20 cellular contexts compared by ENCODE assay signal in genomic region chr21:46388206-46388880, GRCh38.
DNase-seq lines count a peak whose midpoint lies in the region; ATAC-seq, FAIRE-seq and TF ChIP-seq lines count a peak whose summit lies in the region.
"Had no signal": no experiment of that assay in that cellular context is flagged by ENCODE, and none has a peak within 500 bp of the region (broad histone marks: within the 10 kb centered on the region; RNA-seq: fewer than 3 reads in every experiment).

No MANE protein-coding gene starts in this region.

- H4K8ac ChIP-seq in H1 (ENCODE audit: extremely low read depth, insufficient read depth, low read length): peak overlapping the region; percentile 25; the same call in 1 of the 2 replicates

- intact Hi-C loops in psoas muscle (cut with DNase I) (no loop called here), prostate gland (cut with DNase I) (no loop called here)

- peaks cover 14% of the 10 kb centered on the region for H3K79me1 ChIP-seq in H1 (ENCODE audit: low read depth, low read length)

- no peak overlapping the region for H4K5ac ChIP-seq in H1 (ENCODE audit: insufficient read length, low read depth, low read length)

- H3K23ac ChIP-seq in H1 (ENCODE audit: insufficient read length): no peak overlapping the region

- H3K4ac ChIP-seq in H1 (replicated peaks; ENCODE audit: insufficient read length, low read depth, low read length): no peak overlapping the region

- no peak overlapping the region for H2AK5ac ChIP-seq in H1 (ENCODE audit: low read depth, low read length)

- no peak overlapping the region for H3K4me3 ChIP-seq in H7 (ENCODE audit: insufficient read depth, low read depth, low read length)
- H3K4me3 ChIP-seq in H1 (ENCODE audit: extremely low read depth in 1 of 4, insufficient read depth in 2 of 4, low read depth in 3 of 4, low read length in 4 of 4): no peak overlapping the region
- no peak overlapping the region for H3K4me3 ChIP-seq in psoas muscle
- H3K4me3 ChIP-seq in prostate gland: no peak overlapping the region
- H3K4me3 ChIP-seq: GM23338 had no signal

- H3K27ac ChIP-seq in H1 (ENCODE audit: low read depth, low read length) (no peak overlapping the region), psoas muscle (peak overlapping the region; percentile 92), prostate gland (no peak overlapping the region)
- H3K27ac ChIP-seq: C4-2B had no signal

- POLR2A ChIA-PET in H1 (lab: Charles Lee; ENCODE audit: partially characterized antibody): no interaction called here

- H3K9ac ChIP-seq in H1 (replicated peaks in 1 of 4; ENCODE audit: extremely low read depth in 1 of 4, low read depth in 3 of 4, low read length in 3 of 4): no peak overlapping the region

- no peak for FAIRE-seq in H1 (lab: Jason Lieb, UNC)
- FAIRE-seq: A204.1, D721Med, G401.6, GM12891 had no signal

- H2BK15ac ChIP-seq in H1 (ENCODE audit: low read length): no peak overlapping the region

- DNase-seq in H7 (peak; percentile 63), MV-4-11 (lab: John Stamatoyannopoulos, UW) (peak; percentile 16), H1 (ENCODE audit: low read depth in 1 of 2, low spot score in 2 of 2) (no peak), psoas muscle (peak; percentile 31 to 79), LoVo (ENCODE audit: low spot score) (no peak), prostate gland (ENCODE audit: low spot score) (no peak)
- DNase-seq in stimulated activated CD4-positive, alpha-beta T cell treated with anti-CD3 and anti-CD28 coated beads, Interleukin-12 subunit alpha, Interleukin-12 subunit beta, amount 100 ng/mL, for 4 hours: no peak
- DNase-seq: BE2C; CD4-positive, alpha-beta memory T cell; DMS153; DMS79 treated with DMSO at 0.1 percent for 48 hours; EL; HCEC 1CT had no signal

- peaks cover 0 to 10% of the 10 kb centered on the region in 2 experiments; a peak in 2 of 4 replicates for H3K79me2 ChIP-seq in H1 (ENCODE audit: control insufficient read depth in 1 of 2, insufficient read depth in 2 of 2, low read length in 2 of 2)

- H2BK12ac ChIP-seq in H1 (ENCODE audit: low read depth, low read length): no peak overlapping the region

- H3K27me3 ChIP-seq in H7 (ENCODE audit: control insufficient read depth, insufficient read depth, low read length) (no peaks in the 10 kb centered on the region), H1 (replicated peaks in 1 of 4; ENCODE audit: control insufficient read depth in 3 of 4, extremely low read depth in 1 of 4, insufficient read depth in 3 of 4, low read length in 3 of 4) (no peaks in the 10 kb centered on the region), psoas muscle (ENCODE audit: insufficient read depth in 3 of 3, low read length in 2 of 3) (no peaks in the 10 kb centered on the region), prostate gland (replicated peaks; ENCODE audit: insufficient read depth) (no peaks in the 10 kb centered on the region)
- H3K27me3 ChIP-seq: BE2C had no signal

- no peak overlapping the region for H3K14ac ChIP-seq in H1 (ENCODE audit: insufficient read length)

- TF ChIP-seq POLR2A in H1 (IDR thresholded peaks at IDR 0.05; ENCODE audit: control extremely low read depth in 1 of 2, low read depth in 2 of 2, low read length in 2 of 2): no peak
- no peak for TF ChIP-seq POLR2A in prostate gland (IDR thresholded peaks at IDR 0.05)

- H3K36me3 ChIP-seq in H7 (replicated peaks; ENCODE audit: control insufficient read depth, insufficient read depth, low read length): peaks cover 7% of the 10 kb centered on the region
- H3K36me3 ChIP-seq in H1 (ENCODE audit: control insufficient read depth in 2 of 4, insufficient read depth in 4 of 4, low read length in 3 of 4): peaks cover 2 to 15% (median 9%) of the 10 kb centered on the region in 4 experiments; a peak in 6 of 8 replicates
- peaks cover 0 to 89% of the 10 kb centered on the region in 2 donors for H3K36me3 ChIP-seq in psoas muscle (ENCODE audit: insufficient read depth in 1 of 2, low read depth in 1 of 2)
- H3K36me3 ChIP-seq in prostate gland: peaks cover 0 to 3% of the 10 kb centered on the region in 2 donors

- WGBS in H1 (ENCODE audit: extremely low coverage in 1 of 2, insufficient coverage in 1 of 2, insufficient read length in 1 of 2, insufficient replicate concordance in 2 of 2, low coverage in 1 of 2, low lambda C conversion rate in 2 of 2, missing lambda C conversion rate in 1 of 2), 2 experiments: 93% methylated on average over 31 of the region's 33 CpGs; no CpG with 5 or more reads in 1 of the 2 experiments
- WGBS in psoas muscle, 3 donors: 90 to 92% (median 90%) methylated on average over 33 of the region's 33 CpGs
- WGBS in prostate gland: 87% methylated on average over 32 of the region's 33 CpGs

- peak in 3 of 4 donors; percentile 40 to 56 (median 52) for ATAC-seq in psoas muscle
- no peak for ATAC-seq in GM21447 (IDR thresholded peaks at IDR 0.05; ENCODE audit: unreplicated experiment)
- ATAC-seq: GM23338 had no signal

- H3K9me3 ChIP-seq in H1 (ENCODE audit: insufficient read depth in 2 of 2, low read depth in 1 of 2, low read length in 1 of 2) (peaks cover 0 to 7% of the 10 kb centered on the region in 2 experiments; a peak in 1 of 4 replicates), psoas muscle (no peaks in the 10 kb centered on the region), prostate gland (no peaks in the 10 kb centered on the region)
- H3K9me3 ChIP-seq: BE2C had no signal

- no peak overlapping the region for H2BK20ac ChIP-seq in H1 (ENCODE audit: low read length)

- no peak for TF ChIP-seq EP300 in H1 (IDR thresholded peaks at IDR 0.05; ENCODE audit: borderline replicate concordance in 1 of 2, low read depth in 2 of 2, low read length in 2 of 2)

- no peak for TF ChIP-seq RAD21 in H1 (IDR thresholded peaks at IDR 0.05 in 1 of 2, conservative IDR thresholded peaks at IDR 0.05 in 1 of 2; ENCODE audit: low read depth in 2 of 2, low read length in 2 of 2)

- H3K18ac ChIP-seq in H1 (ENCODE audit: extremely low read depth, low read length): no peak overlapping the region

- H2AFZ ChIP-seq in H1 (ENCODE audit: low read length): no peak overlapping the region
- H2AFZ ChIP-seq: GM23338 had no signal

- no peak overlapping the region for H3K56ac ChIP-seq in H1 (replicated peaks; ENCODE audit: insufficient read length, low read depth, low read length)

- CTCF ChIA-PET in H1 (lab: Charles Lee; ENCODE audit: partially characterized antibody): interaction anchor here (0.5 to 0.9 kb wide), 2 partner anchors 10 to 125 kb away, joined by 3 read pairs; no protein-coding TSS in a partner anchor

- no peak overlapping the region for H3K4me2 ChIP-seq in H1 (ENCODE audit: insufficient read depth in 1 of 2, low read depth in 2 of 2, low read length in 2 of 2)
- H3K4me2 ChIP-seq: GM23338 had no signal

- peaks cover 0 to 6% of the 10 kb centered on the region in 2 experiments for H4K20me1 ChIP-seq in H1 (replicated peaks in 1 of 2; ENCODE audit: control insufficient read depth in 1 of 2, insufficient read depth in 2 of 2, low read length in 2 of 2)

- H4K91ac ChIP-seq in H1 (replicated peaks; ENCODE audit: insufficient read length, low read length): no peak overlapping the region

- no peaks in the 10 kb centered on the region for H3K4me1 ChIP-seq in H1 (replicated peaks in 1 of 4; ENCODE audit: control insufficient read depth in 3 of 4, insufficient read depth in 4 of 4, low read length in 3 of 4)
- peaks cover 39% of the 10 kb centered on the region for H3K4me1 ChIP-seq in psoas muscle
- no peaks in the 10 kb centered on the region for H3K4me1 ChIP-seq in prostate gland (replicated peaks)

- H3K23me2 ChIP-seq in H1 (ENCODE audit: low read depth, low read length): no peaks in the 10 kb centered on the region

- TF ChIP-seq CTCF in H1 (IDR thresholded peaks at IDR 0.05; ENCODE audit: control extremely low read depth in 1 of 3, insufficient read depth in 1 of 3, low read depth in 1 of 3, low read length in 3 of 3) (no peak), psoas muscle (IDR thresholded peaks at IDR 0.05) (no peak), prostate gland (IDR thresholded peaks at IDR 0.05) (no peak)

- no peak overlapping the region for H2BK5ac ChIP-seq in H1 (ENCODE audit: low read depth, low read length)

- no peak overlapping the region for H2BK120ac ChIP-seq in H1 (replicated peaks; ENCODE audit: low read depth, low read length)

TF ChIP-seq in H1, 55 proteins besides CTCF, POLR2A, EP300 and RAD21 (continues in another document):
- TF ChIP-seq MAFK (IDR thresholded peaks at IDR 0.05; ENCODE audit: low read depth, low read length) (no peak), NANOG (IDR thresholded peaks at IDR 0.05; ENCODE audit: insufficient read depth, low read depth, low read length, poor library complexity, severe bottlenecking) (no peak), HDAC2 (IDR thresholded peaks at IDR 0.05; ENCODE audit: borderline replicate concordance in 1 of 2, low read depth in 2 of 2, low read length in 2 of 2) (no peak), RXRA (IDR thresholded peaks at IDR 0.05; ENCODE audit: insufficient read depth, low read depth, low read length) (no peak), CEBPB (IDR thresholded peaks at IDR 0.05; ENCODE audit: low read depth, low read length) (no peak), ZNF274 (IDR thresholded peaks at IDR 0.05; ENCODE audit: borderline replicate concordance, extremely low read depth, low read length) (no peak), RNF2 (IDR thresholded peaks at IDR 0.05; ENCODE audit: borderline replicate concordance, low read depth, low read length, missing control alignments, poor library complexity, severe bottlenecking) (no peak), RFX5 (IDR thresholded peaks at IDR 0.05; ENCODE audit: borderline replicate concordance, low read depth, low read length) (no peak), BRCA1 (IDR thresholded peaks at IDR 0.05; ENCODE audit: low read depth, low read length) (no peak)
- TF ChIP-seq, protein P1, sequence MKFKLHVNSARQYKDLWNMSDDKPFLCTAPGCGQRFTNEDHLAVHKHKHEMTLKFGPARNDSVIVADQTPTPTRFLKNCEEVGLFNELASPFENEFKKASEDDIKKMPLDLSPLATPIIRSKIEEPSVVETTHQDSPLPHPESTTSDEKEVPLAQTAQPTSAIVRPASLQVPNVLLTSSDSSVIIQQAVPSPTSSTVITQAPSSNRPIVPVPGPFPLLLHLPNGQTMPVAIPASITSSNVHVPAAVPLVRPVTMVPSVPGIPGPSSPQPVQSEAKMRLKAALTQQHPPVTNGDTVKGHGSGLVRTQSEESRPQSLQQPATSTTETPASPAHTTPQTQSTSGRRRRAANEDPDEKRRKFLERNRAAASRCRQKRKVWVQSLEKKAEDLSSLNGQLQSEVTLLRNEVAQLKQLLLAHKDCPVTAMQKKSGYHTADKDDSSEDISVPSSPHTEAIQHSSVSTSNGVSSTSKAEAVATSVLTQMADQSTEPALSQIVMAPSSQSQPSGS (IDR thresholded peaks at IDR 0.05; ENCODE audit: low read length): no peak
- TF ChIP-seq, protein P2, sequence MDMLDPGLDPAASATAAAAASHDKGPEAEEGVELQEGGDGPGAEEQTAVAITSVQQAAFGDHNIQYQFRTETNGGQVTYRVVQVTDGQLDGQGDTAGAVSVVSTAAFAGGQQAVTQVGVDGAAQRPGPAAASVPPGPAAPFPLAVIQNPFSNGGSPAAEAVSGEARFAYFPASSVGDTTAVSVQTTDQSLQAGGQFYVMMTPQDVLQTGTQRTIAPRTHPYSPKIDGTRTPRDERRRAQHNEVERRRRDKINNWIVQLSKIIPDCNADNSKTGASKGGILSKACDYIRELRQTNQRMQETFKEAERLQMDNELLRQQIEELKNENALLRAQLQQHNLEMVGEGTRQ (IDR thresholded peaks at IDR 0.05; ENCODE audit: low read length): no peak

Comparison
In these comparisons a context has a peak if more than half of its experiments do, and no peak if none do; other contexts are left out.
1. DNase-seq: peak in H7 (single experiment), MV-4-11 (single experiment) and psoas muscle (2 of 2); none in H1 (0 of 2), LoVo (single experiment), stimulated activated CD4-positive, alpha-beta T cell treated with anti-CD3 and anti-CD28 coated beads, Interleukin-12 subunit alpha, Interleukin-12 subunit beta, amount 100 ng/mL, for 4 hours (single experiment) and prostate gland (single experiment).